In genomic region chr17:17269926-17270773, GRCh38 we compare ENCODE assay signal across 10 cellular contexts. TPM values are rescaled to one million over a fixed set of nuclear protein-coding genes. Genes with fewer than 3 reads are reported as not detected.
DNase-seq lines count a peak whose midpoint lies in the region; TF ChIP-seq lines count a peak whose summit lies in the region.
"Had no signal": no experiment of that assay in that cellular context is flagged by ENCODE, and none has a peak within 500 bp of the region (broad histone marks: within the 10 kb centered on the region; RNA-seq: fewer than 3 reads in every experiment).

No MANE protein-coding gene starts in this region.

- TF ChIP-seq CTCF in Peyer's patch (IDR thresholded peaks at IDR 0.05), result peak in 4 of 6 experiments; percentile 12 to 32 (median 18)

- H3K27ac ChIP-seq in Peyer's patch, result no peak overlapping the region
- H3K27ac ChIP-seq: left lung had no signal

- DNase-seq in activated T-cell treated with anti-CD3 and anti-CD28 coated beads for 24 hours (ENCODE audit: low read depth), result peak; percentile 7
- no peak for DNase-seq in activated T-cell treated with anti-CD3 and anti-CD28 coated beads for 4 hours
- DNase-seq in Peyer's patch, result no peak
- peak; percentile 24 for DNase-seq in dermis blood vessel endothelial cell
- DNase-seq in stimulated activated CD4-positive, alpha-beta T cell treated with anti-CD3 and anti-CD28 coated beads, Interleukin-4, amount 100 ng/mL, for 1 hour, result peak; percentile 22
- DNase-seq in effector CD4-positive, alpha-beta T cell, result no peak
- DNase-seq in germinal center (ENCODE audit: low spot score), result no peak
- DNase-seq in HT-29 (ENCODE audit: low spot score), result no peak
- DNase-seq: left lung, NCI-H510A had no signal

- H3K27me3 ChIP-seq in Peyer's patch, result no peaks in the 10 kb centered on the region
- H3K27me3 ChIP-seq: left lung had no signal

- no peaks in the 10 kb centered on the region for H3K9me3 ChIP-seq in Peyer's patch
- H3K9me3 ChIP-seq: left lung had no signal

- peaks cover 0 to 96% (median 0%) of the 10 kb centered on the region in 3 donors for H3K36me3 ChIP-seq in Peyer's patch

- H3K4me3 ChIP-seq in Peyer's patch, result no peak overlapping the region
- H3K4me3 ChIP-seq: left lung had no signal

- TF ChIP-seq POLR2A in Peyer's patch (IDR thresholded peaks at IDR 0.05), result no peak

- no peaks in the 10 kb centered on the region for H3K4me1 ChIP-seq in Peyer's patch
- H3K4me1 ChIP-seq: left lung had no signal

RNA-seq across cellular contexts. Expression of gene COPS3, which starts 10.9 kb away (rescaled TPM):
- total RNA-seq in Peyer's patch, result 10 to 100 TPM; 21.4 to 36.3 (median 29.4) TPM
- total RNA-seq in dermis blood vessel endothelial cell, result 88.2 and 129 TPM in 2 replicates
- total RNA-seq in HT-29 (2014; rRNA removed; shearing (Covaris generic)), result 35.4 and 44.9 TPM in 2 replicates

RNA-seq across cellular contexts. Expression of gene NT5M, which starts 33.0 kb away (rescaled TPM):
- total RNA-seq in Peyer's patch, result 1 to 10 TPM in 1 of 4 donors, not detected in 3; 1.5 TPM
- total RNA-seq in dermis blood vessel endothelial cell, result 1.9 and 3.1 TPM in 2 replicates
- 0.41 and 2.0 TPM in 2 replicates for total RNA-seq in HT-29 (2014; rRNA removed; shearing (Covaris generic))

RNA-seq across cellular contexts. Expression of gene FLCN, which starts 33.2 kb away (rescaled TPM):
- total RNA-seq in Peyer's patch (100 to 1,000 TPM; 186 to 243 (median 210) TPM), dermis blood vessel endothelial cell (51.6 and 75.0 TPM in 2 replicates)
- 14.8 and 21.8 TPM in 2 replicates for total RNA-seq in HT-29 (2014; rRNA removed; shearing (Covaris generic))

Comparison
In these comparisons a context has a peak if more than half of its experiments do, and no peak if none do; other contexts are left out.
1. DNase-seq: peak in activated T-cell treated with anti-CD3 and anti-CD28 coated beads for 24 hours (single experiment), dermis blood vessel endothelial cell (single experiment) and stimulated activated CD4-positive, alpha-beta T cell treated with anti-CD3 and anti-CD28 coated beads, Interleukin-4, amount 100 ng/mL, for 1 hour (single experiment); none in activated T-cell treated with anti-CD3 and anti-CD28 coated beads for 4 hours (single experiment), Peyer's patch (0 of 3), effector CD4-positive, alpha-beta T cell (single experiment), germinal center (single experiment) and HT-29 (single experiment).